Comparison of ENCODE assay signal across 16 cellular contexts in genomic region chr13:47426126-47426849, GRCh38.
DNase-seq lines count a peak whose midpoint lies in the region; ATAC-seq and TF ChIP-seq lines count a peak whose summit lies in the region.
"Had no signal": no experiment of that assay in that cellular context is flagged by ENCODE, and none has a peak within 500 bp of the region (broad histone marks: within the 10 kb centered on the region; RNA-seq: fewer than 3 reads in every experiment).

No MANE protein-coding gene starts in this region.

- H3K9me3 Mint-ChIP-seq in activated T-helper 1 cell treated with anti-CD3 and anti-CD28 coated beads, Interleukin-12 subunit alpha, Interleukin-12 subunit beta, Interleukin-2, Interleukin-4 antibody, amounts not matched to agents 30 ng/mL and 10 ng/mL and 1 ng/mL, durations not matched to agents 14 hours and 24 hours and 36 hours = no peaks in the 10 kb centered on the region

- 27% methylated on average over 2 of the region's 3 CpGs for WGBS in right lobe of liver (ENCODE audit: insufficient coverage, low coverage, low lambda C conversion rate, missing lambda C conversion rate)

- H3K4me1 Mint-ChIP-seq in activated T-helper 1 cell treated with anti-CD3 and anti-CD28 coated beads, Interleukin-12 subunit alpha, Interleukin-12 subunit beta, Interleukin-2, Interleukin-4 antibody, amounts not matched to agents 30 ng/mL and 10 ng/mL and 1 ng/mL, durations not matched to agents 14 hours and 24 hours and 36 hours (ENCODE audit: low read depth) = no peaks in the 10 kb centered on the region
- H3K4me1 Mint-ChIP-seq: B cell had no signal

- no peaks in the 10 kb centered on the region for H3K27me3 ChIP-seq in right lobe of liver
- H3K27me3 ChIP-seq in ascending aorta = no peaks in the 10 kb centered on the region
- H3K27me3 ChIP-seq: body of pancreas, neutrophil, suprapubic skin had no signal

- no peaks in the 10 kb centered on the region for H3K36me3 ChIP-seq in right lobe of liver
- H3K36me3 ChIP-seq in ascending aorta = no peaks in the 10 kb centered on the region
- H3K36me3 ChIP-seq: neutrophil, suprapubic skin had no signal

- no peak overlapping the region for H3K27ac Mint-ChIP-seq in activated T-helper 1 cell treated with anti-CD3 and anti-CD28 coated beads, Interleukin-12 subunit alpha, Interleukin-12 subunit beta, Interleukin-2, Interleukin-4 antibody, amounts not matched to agents 30 ng/mL and 10 ng/mL and 1 ng/mL, durations not matched to agents 14 hours and 24 hours and 36 hours
- H3K27ac Mint-ChIP-seq: B cell had no signal

- DNase-seq in A172 (ENCODE audit: low spot score) = peak; percentile 32
- peak; percentile 73 for DNase-seq in HT1080 (ENCODE audit: low read depth)
- DNase-seq in epithelial cell of esophagus (ENCODE audit: low read depth) = peak; percentile 61
- no peak for DNase-seq in right lobe of liver
- no peak for DNase-seq in activated T-helper 1 cell treated with anti-CD3 and anti-CD28 coated beads, Interleukin-12 subunit alpha, Interleukin-12 subunit beta, Interleukin-2, Interleukin-4 antibody, amounts not matched to agents 30 ng/mL and 10 ng/mL and 1 ng/mL, durations not matched to agents 14 hours and 24 hours and 36 hours (ENCODE audit: low spot score)
- DNase-seq in ascending aorta (ENCODE audit: low spot score in 2 of 2) = no peak
- DNase-seq in islet precursor cell = no peak
- DNase-seq: GF-D8, kidney, NCI-H2171 treated with DMSO at 0.1 percent for 48 hours had no signal

- ATAC-seq in right lobe of liver (peak in 3 of 4 donors; percentile 50 to 80 (median 58)), HG02642 (IDR thresholded peaks at IDR 0.05; ENCODE audit: poor library complexity, unreplicated experiment) (no peak)
- ATAC-seq: body of pancreas, K562 had no signal

- H3K4me1 ChIP-seq in right lobe of liver (peaks cover 0 to 7% (median 0%) of the 10 kb centered on the region in 4 donors), ascending aorta (no peaks in the 10 kb centered on the region)
- H3K4me1 ChIP-seq: body of pancreas, suprapubic skin had no signal

- intact Hi-C loops in right lobe of liver (cut with DNase I) = no loop called here
- intact Hi-C loops in activated T-helper 1 cell treated with anti-CD3 and anti-CD28 coated beads, Interleukin-12 subunit alpha, Interleukin-12 subunit beta, Interleukin-2, Interleukin-4 antibody, amounts not matched to agents 30 ng/mL and 10 ng/mL and 1 ng/mL, durations not matched to agents 14 hours and 24 hours and 36 hours (cut with micrococcal nuclease) = no loop called here
- intact Hi-C loops in ascending aorta (cut with DNase I) = no loop called here

- H3K4me3 Mint-ChIP-seq in activated T-helper 1 cell treated with anti-CD3 and anti-CD28 coated beads, Interleukin-12 subunit alpha, Interleukin-12 subunit beta, Interleukin-2, Interleukin-4 antibody, amounts not matched to agents 30 ng/mL and 10 ng/mL and 1 ng/mL, durations not matched to agents 14 hours and 24 hours and 36 hours = no peak overlapping the region
- H3K4me3 Mint-ChIP-seq: B cell had no signal

- H3K27ac ChIP-seq in right lobe of liver (peak overlapping the region in 1 of 3 donors; percentile 9), ascending aorta (no peak overlapping the region)
- H3K27ac ChIP-seq: body of pancreas, neutrophil, suprapubic skin had no signal

- TF ChIP-seq CTCF in epithelial cell of esophagus (IDR thresholded peaks at IDR 0.05; ENCODE audit: insufficient read depth, low read depth, low read length, missing control alignments) (no peak), right lobe of liver (IDR thresholded peaks at IDR 0.05) (no peak), ascending aorta (IDR thresholded peaks at IDR 0.05) (no peak)

- H3K27me3 Mint-ChIP-seq in activated T-helper 1 cell treated with anti-CD3 and anti-CD28 coated beads, Interleukin-12 subunit alpha, Interleukin-12 subunit beta, Interleukin-2, Interleukin-4 antibody, amounts not matched to agents 30 ng/mL and 10 ng/mL and 1 ng/mL, durations not matched to agents 14 hours and 24 hours and 36 hours (ENCODE audit: insufficient read depth) = no peaks in the 10 kb centered on the region
- H3K27me3 Mint-ChIP-seq: B cell had no signal

- no peaks in the 10 kb centered on the region for H3K36me3 Mint-ChIP-seq in activated T-helper 1 cell treated with anti-CD3 and anti-CD28 coated beads, Interleukin-12 subunit alpha, Interleukin-12 subunit beta, Interleukin-2, Interleukin-4 antibody, amounts not matched to agents 30 ng/mL and 10 ng/mL and 1 ng/mL, durations not matched to agents 14 hours and 24 hours and 36 hours (ENCODE audit: low read depth)

- H3K4me3 ChIP-seq in epithelial cell of esophagus (ENCODE audit: low read length) = no peak overlapping the region
- no peak overlapping the region for H3K4me3 ChIP-seq in right lobe of liver
- H3K4me3 ChIP-seq in ascending aorta = no peak overlapping the region
- H3K4me3 ChIP-seq: body of pancreas, K562, suprapubic skin had no signal

- no peak for TF ChIP-seq POLR2A in right lobe of liver (IDR thresholded peaks at IDR 0.05)

- no peaks in the 10 kb centered on the region for H3K9me3 ChIP-seq in right lobe of liver
- no peaks in the 10 kb centered on the region for H3K9me3 ChIP-seq in ascending aorta
- H3K9me3 ChIP-seq: body of pancreas, neutrophil, suprapubic skin had no signal

Comparison
In these comparisons a context has a peak if more than half of its experiments do, and no peak if none do; other contexts are left out.
1. DNase-seq: peak in A172 (single experiment), HT1080 (single experiment) and epithelial cell of esophagus (single experiment); none in right lobe of liver (0 of 3), activated T-helper 1 cell treated with anti-CD3 and anti-CD28 coated beads, Interleukin-12 subunit alpha, Interleukin-12 subunit beta, Interleukin-2, Interleukin-4 antibody, amounts not matched to agents 30 ng/mL and 10 ng/mL and 1 ng/mL, durations not matched to agents 14 hours and 24 hours and 36 hours (single experiment), ascending aorta (0 of 2) and islet precursor cell (single experiment).